In genomic region chr17:42407289-42407836, GRCh38 we compare ENCODE assay signal across 8 cellular contexts. TPM values are rescaled to one million over a fixed set of nuclear protein-coding genes. Genes with fewer than 3 reads are reported as not detected.
DNase-seq lines count a peak whose midpoint lies in the region.

No MANE protein-coding gene starts in this region.

- CTCF ChIA-PET in activated CD4-positive, alpha-beta T cell treated with anti-CD3 and anti-CD28 coated beads, Interleukin-2, amount 10 ng/mL, durations not matched to agents 7 days and 5 days (lab: Charles Lee): interaction anchor here (0.8 to 14.5 kb wide), 15 partner anchors 9 to 387 kb away, joined by 3 to 357 read pairs (median 5); partner anchors contain the start of genes CAVIN1, NKIRAS2 and STAT3

- H3K36me3 Mint-ChIP-seq in activated CD4-positive, alpha-beta T cell treated with anti-CD3 and anti-CD28 coated beads, Interleukin-2, amount 10 ng/mL, durations not matched to agents 7 days and 5 days (ENCODE audit: low read depth): no peaks in the 10 kb centered on the region

- H3K27ac Mint-ChIP-seq in activated CD4-positive, alpha-beta T cell treated with anti-CD3 and anti-CD28 coated beads, Interleukin-2, amount 10 ng/mL, durations not matched to agents 7 days and 5 days: no peak overlapping the region

- DNase-seq in SKM-1 treated with dmso at 0.1 percent for 144 hours (lab: John Stamatoyannopoulos, UW; ENCODE audit: unreplicated experiment) (peak; percentile 56), SKM-1 (lab: John Stamatoyannopoulos, UW; ENCODE audit: unreplicated experiment) (no peak), NCI-H2196 treated with DMSO at 0.1 percent for 48 hours (lab: John Stamatoyannopoulos, UW; ENCODE audit: unreplicated experiment) (peak; percentile 68), ecto neural progenitor cell (ENCODE audit: low spot score) (peak; percentile 80), medulla oblongata (ENCODE audit: extremely low spot score) (peak; percentile 91), NCI-H187 treated with DMSO at 0.1 percent for 48 hours (lab: John Stamatoyannopoulos, UW) (no peak)
- peak; percentile 73 for DNase-seq in activated CD4-positive, alpha-beta T cell treated with anti-CD3 and anti-CD28 coated beads, Interleukin-2, amount 10 ng/mL, durations not matched to agents 7 days and 5 days
- peak; percentile 18 for DNase-seq in stimulated activated CD8-positive, alpha-beta memory T cell treated with anti-CD3 and anti-CD28 coated beads, Interleukin-12 subunit alpha, Interleukin-12 subunit beta, amount 100 ng/mL, for 4 hours (ENCODE audit: low read depth)

- no peaks in the 10 kb centered on the region for H3K9me3 Mint-ChIP-seq in activated CD4-positive, alpha-beta T cell treated with anti-CD3 and anti-CD28 coated beads, Interleukin-2, amount 10 ng/mL, durations not matched to agents 7 days and 5 days

- peaks cover 16% of the 10 kb centered on the region for H3K4me1 Mint-ChIP-seq in activated CD4-positive, alpha-beta T cell treated with anti-CD3 and anti-CD28 coated beads, Interleukin-2, amount 10 ng/mL, durations not matched to agents 7 days and 5 days

- no peak overlapping the region for H3K4me3 Mint-ChIP-seq in activated CD4-positive, alpha-beta T cell treated with anti-CD3 and anti-CD28 coated beads, Interleukin-2, amount 10 ng/mL, durations not matched to agents 7 days and 5 days

- POLR2A ChIA-PET in activated CD4-positive, alpha-beta T cell treated with anti-CD3 and anti-CD28 coated beads, Interleukin-2, amount 10 ng/mL, durations not matched to agents 7 days and 5 days (lab: Charles Lee): no interaction called here

- H3K27me3 Mint-ChIP-seq in activated CD4-positive, alpha-beta T cell treated with anti-CD3 and anti-CD28 coated beads, Interleukin-2, amount 10 ng/mL, durations not matched to agents 7 days and 5 days: no peaks in the 10 kb centered on the region

RNA-seq across cellular contexts. Expression of gene CAVIN1, which starts 15.7 kb away (rescaled TPM):
- total RNA-seq in activated CD4-positive, alpha-beta T cell treated with anti-CD3 and anti-CD28 coated beads, Interleukin-2, amount 10 ng/mL, durations not matched to agents 7 days and 5 days: 1 to 10 TPM; 1.5 to 1.6 TPM

RNA-seq across cellular contexts. Expression of gene STAT3, which starts 19.1 kb away (rescaled TPM):
- total RNA-seq in activated CD4-positive, alpha-beta T cell treated with anti-CD3 and anti-CD28 coated beads, Interleukin-2, amount 10 ng/mL, durations not matched to agents 7 days and 5 days: 100 to 1,000 TPM; 114 to 121 TPM

RNA-seq across cellular contexts. Expression of gene ATP6V0A1, which starts 51.3 kb away (rescaled TPM):
- total RNA-seq in activated CD4-positive, alpha-beta T cell treated with anti-CD3 and anti-CD28 coated beads, Interleukin-2, amount 10 ng/mL, durations not matched to agents 7 days and 5 days: 1 to 10 TPM; 4.9 to 8.9 TPM

Comparison
In these comparisons a context has a peak if more than half of its experiments do, and no peak if none do; other contexts are left out.
1. DNase-seq: peak in SKM-1 treated with dmso at 0.1 percent for 144 hours (single experiment), NCI-H2196 treated with DMSO at 0.1 percent for 48 hours (single experiment), activated CD4-positive, alpha-beta T cell treated with anti-CD3 and anti-CD28 coated beads, Interleukin-2, amount 10 ng/mL, durations not matched to agents 7 days and 5 days (single experiment), ecto neural progenitor cell (single experiment), medulla oblongata (single experiment) and stimulated activated CD8-positive, alpha-beta memory T cell treated with anti-CD3 and anti-CD28 coated beads, Interleukin-12 subunit alpha, Interleukin-12 subunit beta, amount 100 ng/mL, for 4 hours (single experiment); none in SKM-1 (single experiment) and NCI-H187 treated with DMSO at 0.1 percent for 48 hours (single experiment).